In genomic region chr1:226552061-226552460, GRCh38 we compare ENCODE assay signal across 8 cellular contexts. TPM values are rescaled to one million over a fixed set of nuclear protein-coding genes. Genes with fewer than 3 reads are reported as not detected.
"Had no signal": no experiment of that assay in that cellular context is flagged by ENCODE, and none has a peak within 500 bp of the region (broad histone marks: within the 10 kb centered on the region; RNA-seq: fewer than 3 reads in every experiment).

No MANE protein-coding gene starts in this region.

- H3K27ac ChIP-seq: HL-60 had no signal

- ATAC-seq: GM23338, HepG2 had no signal

- DNase-seq: H9, HCEC 1CT, KG1 had no signal

- H3K4me3 ChIP-seq: GM23338 had no signal

RNA-seq across cellular contexts. Expression of gene STUM, which starts 3.5 kb away (rescaled TPM):
- total RNA-seq: HepG2, HT1080 had no signal
- polyA plus RNA-seq: HepG2, IgD-negative memory B cell had no signal
